ENCODE assay signal across 18 cellular contexts in the genomic region with DNA sequence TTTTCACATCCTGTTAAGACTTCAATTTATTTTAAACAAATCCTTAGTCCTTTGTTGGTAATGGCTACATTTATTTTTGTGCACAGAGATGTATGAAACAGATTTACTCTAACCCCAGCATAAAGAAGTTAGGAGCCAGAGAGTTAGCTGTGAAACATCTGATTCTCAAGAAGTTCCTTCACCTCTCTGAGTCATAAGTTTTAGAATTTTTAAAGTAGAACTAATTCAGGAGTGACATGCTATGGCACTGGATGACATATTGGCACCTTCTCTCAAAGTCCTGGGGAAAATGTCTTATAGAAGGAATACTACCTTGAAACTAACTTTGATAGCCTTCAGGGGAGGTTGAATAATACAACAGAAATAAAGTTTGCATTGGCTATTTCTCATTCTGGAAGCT. TPM values are rescaled to one million over a fixed set of nuclear protein-coding genes. Genes with fewer than 3 reads are reported as not detected.
DNase-seq lines count a peak whose midpoint lies in the region; ATAC-seq and TF ChIP-seq lines count a peak whose summit lies in the region.
"Had no signal": no experiment of that assay in that cellular context is flagged by ENCODE, and none has a peak within 500 bp of the region (broad histone marks: within the 10 kb centered on the region; RNA-seq: fewer than 3 reads in every experiment).

No MANE protein-coding gene starts in this region.

- H3K27me3 ChIP-seq in PC-3 (ENCODE audit: low read length): no peaks in the 10 kb centered on the region
- H3K27me3 ChIP-seq: BLaER1 had no signal

- no peaks in the 10 kb centered on the region for H3K9me3 ChIP-seq in PC-3 (ENCODE audit: low read length)
- H3K9me3 ChIP-seq: BLaER1 had no signal

- no peaks in the 10 kb centered on the region for H4K20me1 ChIP-seq in PC-3 (ENCODE audit: low read length)
- H4K20me1 ChIP-seq: BLaER1 had no signal

- TF ChIP-seq CTCF in Calu3 (IDR thresholded peaks at IDR 0.05; ENCODE audit: unreplicated experiment): no peak
- no peak for TF ChIP-seq CTCF in PC-3 (conservative IDR thresholded peaks at IDR 0.05; ENCODE audit: low read depth, low read length)
- no peak for TF ChIP-seq CTCF in epithelial cell of esophagus (IDR thresholded peaks at IDR 0.05; ENCODE audit: insufficient read depth, low read depth, low read length, missing control alignments)
- no peak for TF ChIP-seq CTCF in lower leg skin (IDR thresholded peaks at IDR 0.05)

- no peak overlapping the region for H3K4me3 ChIP-seq in PC-3 (ENCODE audit: low read length)
- H3K4me3 ChIP-seq in epithelial cell of esophagus (ENCODE audit: low read length): no peak overlapping the region
- H3K4me3 ChIP-seq in lower leg skin (ENCODE audit: low read depth, poor library complexity, severe bottlenecking): no peak overlapping the region
- H3K4me3 ChIP-seq: BLaER1 had no signal

- DNase-seq in Calu3 (no peak), PC-3 (no peak), epithelial cell of esophagus (ENCODE audit: low read depth) (peak; percentile 22), kidney tubule cell (ENCODE audit: low spot score) (peak; percentile 54), lower leg skin (ENCODE audit: low spot score in 2 of 2) (no peak)
- no peak for DNase-seq in activated T-cell treated with anti-CD3 and anti-CD28 coated beads, Interleukin-2, amount 50 U/mL, for 1 hour
- DNase-seq: 8988T; AML-193; CD8-positive, alpha-beta memory T cell; DMS79 treated with DMSO at 0.1 percent for 48 hours; EL; GOT3; H9; IMR-90 had no signal

- H3K4me3 Mint-ChIP-seq in Calu3 (ENCODE audit: low read depth, unreplicated experiment): no peak overlapping the region
- H3K4me3 Mint-ChIP-seq: CD8-positive, alpha-beta memory T cell; H9 had no signal

- H3K36me3 ChIP-seq in PC-3 (ENCODE audit: low read depth, low read length): no peaks in the 10 kb centered on the region
- H3K36me3 ChIP-seq: BLaER1 had no signal

- peaks cover 54% of the 10 kb centered on the region for H3K4me1 Mint-ChIP-seq in Calu3 (ENCODE audit: low read depth, unreplicated experiment)
- H3K4me1 Mint-ChIP-seq: CD8-positive, alpha-beta memory T cell had no signal

- H3K9ac ChIP-seq in PC-3 (ENCODE audit: low read length): no peak overlapping the region
- H3K9ac ChIP-seq: BLaER1 had no signal

- no peak overlapping the region for H2AFZ ChIP-seq in PC-3 (ENCODE audit: low read length)

- 0 out of 2 replicates have a peak overlapping the region, but pooled peaks have one; percentile 57 for H3K4me2 ChIP-seq in PC-3 (ENCODE audit: low read length)
- H3K4me2 ChIP-seq: BLaER1 had no signal

- CTCF ChIA-PET in Calu3 (lab: Charles Lee) (interaction anchor here (0.5 kb wide), 1 partner anchor 560 kb away, joined by 7 read pairs; no protein-coding TSS in a partner anchor), PC-3 (lab: Charles Lee) (no interaction called here)

- no peaks in the 10 kb centered on the region for H3K79me2 ChIP-seq in PC-3 (ENCODE audit: low read length)

- intact Hi-C loops in Calu3 (cut with micrococcal nuclease; ENCODE audit: unreplicated experiment) (loop anchor here (10.0 kb wide), 1 partner anchor 397 kb away; no protein-coding TSS in a partner anchor), PC-3 (cut with micrococcal nuclease) (no loop called here), lower leg skin (cut with DNase I; ENCODE audit: low total_unique reads) (no loop called here)

- H3K27ac ChIP-seq in PC-3 (ENCODE audit: low read length): peak overlapping the region; percentile 91; the same call in 1 of the 2 replicates
- H3K27ac ChIP-seq: BLaER1 had no signal

- BruUV-seq in Calu3 (replicated peaks; lab: Mats Ljungman, UMichigan) (no TSS peak), PC-3 (replicated peaks; lab: Mats Ljungman, UMichigan) (no TSS peak)

- peak overlapping the region; percentile 80 for H3K27ac Mint-ChIP-seq in Calu3 (ENCODE audit: unreplicated experiment)
- H3K27ac Mint-ChIP-seq: CD8-positive, alpha-beta memory T cell; H9 had no signal

- H3K9me2 ChIP-seq in PC-3 (replicated peaks; ENCODE audit: low read length): no peaks in the 10 kb centered on the region

- H3K9me3 Mint-ChIP-seq in Calu3 (ENCODE audit: low read depth, unreplicated experiment): no peaks in the 10 kb centered on the region
- H3K9me3 Mint-ChIP-seq: H9 had no signal

- ATAC-seq in PC-3 (no peak), HG03460 (IDR thresholded peaks at IDR 0.05; ENCODE audit: unreplicated experiment) (no peak), HG02981 (IDR thresholded peaks at IDR 0.05; ENCODE audit: unreplicated experiment) (no peak)

- POLR2A ChIA-PET in PC-3 (lab: Charles Lee; ENCODE audit: unreplicated experiment): no interaction called here

- TF ChIP-seq POLR2A in lower leg skin (IDR thresholded peaks at IDR 0.05): no peak

- H3K4me1 ChIP-seq in PC-3 (ENCODE audit: insufficient read depth, low read length): peaks cover 46% of the 10 kb centered on the region
- H3K4me1 ChIP-seq: BLaER1 had no signal

- no peaks in the 10 kb centered on the region for H3F3A ChIP-seq in PC-3 (ENCODE audit: low read length, unreplicated experiment)

- H3K36me3 Mint-ChIP-seq in Calu3 (ENCODE audit: insufficient read depth, unreplicated experiment): peaks cover 11% of the 10 kb centered on the region
- H3K36me3 Mint-ChIP-seq: CD8-positive, alpha-beta memory T cell had no signal

- no peaks in the 10 kb centered on the region for H3K27me3 Mint-ChIP-seq in Calu3 (ENCODE audit: unreplicated experiment)

RNA-seq across cellular contexts. Expression of gene DSG2, which starts 6.4 kb away (rescaled TPM):
- 194 and 196 TPM in 2 replicates for total RNA-seq in Calu3 (2022)
- 17.2 and 21.1 TPM in 2 replicates for total RNA-seq in PC-3 (2014; rRNA removed)
- total RNA-seq in lower leg skin: 10 to 100 TPM; 11.0 to 28.0 (median 19.2) TPM

RNA-seq across cellular contexts. Expression of gene DSG3, which starts 44.0 kb away (rescaled TPM):
- total RNA-seq in Calu3 (2022) (1.2 and 1.8 TPM in 2 replicates), PC-3 (2014; rRNA removed) (not detected in 2 replicates), lower leg skin (100 to 1,000 TPM in 3 of 4 donors, 10 to 100 TPM in 1; 79.9 to 167 (median 122) TPM)
- total RNA-seq: CD8-positive, alpha-beta memory T cell; HT-29; IMR-90 had no signal

Comparison
In these comparisons a context has a peak if more than half of its experiments do, and no peak if none do; other contexts are left out.
1. DNase-seq: peak in epithelial cell of esophagus (single experiment) and kidney tubule cell (single experiment); none in Calu3 (single experiment), PC-3 (single experiment), lower leg skin (0 of 2) and activated T-cell treated with anti-CD3 and anti-CD28 coated beads, Interleukin-2, amount 50 U/mL, for 1 hour (single experiment).
2. RNA of gene DSG3, which starts 44.0 kb away (total RNA-seq): 79.9 to 167 TPM in lower leg skin; 1.2 to 1.8 TPM in Calu3 and not detected in PC-3; every median in the first group is over 10 times any median in the second.